Comparison of ENCODE assay signal across 7 cellular contexts in the genomic region with DNA sequence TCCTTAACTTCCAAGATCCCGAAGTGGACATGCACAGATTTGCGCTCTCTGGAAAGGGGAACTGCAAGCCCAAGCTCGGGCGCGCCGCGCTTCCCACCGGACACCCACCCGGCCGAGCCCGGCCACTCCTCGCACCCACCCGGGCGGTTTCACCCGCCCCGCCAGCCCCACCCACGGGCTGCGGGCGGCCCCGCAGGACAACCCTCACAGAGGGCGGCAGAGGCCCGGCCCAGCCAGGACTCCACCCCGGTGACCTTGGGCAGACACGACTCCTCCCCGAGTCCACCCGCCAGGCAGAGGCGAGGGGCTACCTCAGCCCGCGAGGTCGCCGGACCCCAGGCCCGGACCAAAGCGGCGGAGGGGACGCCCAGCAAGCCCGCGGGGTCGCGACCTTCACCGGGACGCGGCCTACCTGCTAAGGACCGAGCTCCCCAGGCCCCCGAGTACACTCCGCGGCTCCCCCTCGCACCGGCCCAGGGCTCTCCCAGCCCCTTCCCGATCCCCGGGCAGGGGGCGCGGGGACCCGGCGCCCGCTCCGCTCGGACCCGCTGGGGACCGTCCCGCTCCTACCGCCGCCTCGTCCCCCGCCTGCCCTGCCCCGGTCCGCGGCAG.
DNase-seq lines count a peak whose midpoint lies in the region; ATAC-seq and TF ChIP-seq lines count a peak whose summit lies in the region.
"Not testable (repeated sequence)": the region's sequence is repeated elsewhere in the genome, so short reads cannot be mapped to it uniquely, and the experiment has no call there.

No MANE protein-coding gene starts in this region.

- POLR2A ChIA-PET in activated CD4-positive, alpha-beta T cell treated with anti-CD3 and anti-CD28 coated beads for 36 hours (lab: Charles Lee) = not testable (repeated sequence)

- H3K9ac ChIP-seq in iPS-20b (ENCODE audit: low read depth, low read length) = not testable (repeated sequence)

- ATAC-seq in GM18870 (IDR thresholded peaks at IDR 0.05; ENCODE audit: unreplicated experiment) = peak; percentile 33
- ATAC-seq in HG02571 (IDR thresholded peaks at IDR 0.05; ENCODE audit: unreplicated experiment) = peak; percentile 42
- peak; percentile 24 for ATAC-seq in HG03565 (IDR thresholded peaks at IDR 0.05; ENCODE audit: unreplicated experiment)
- peak; percentile 31 for ATAC-seq in activated CD4-positive, alpha-beta T cell treated with anti-CD3 and anti-CD28 coated beads for 36 hours

- not testable (repeated sequence) for TF ChIP-seq EP300 in ovary (IDR thresholded peaks at IDR 0.05)

- peak overlapping the region; percentile 76 for H3K4me3 ChIP-seq in coronary artery
- H3K4me3 ChIP-seq in iPS-20b (ENCODE audit: low read length) = peak overlapping the region; percentile 43; the same call in 1 of the 2 replicates
- H3K4me3 ChIP-seq in ovary = peak overlapping the region; percentile 73

- CTCF ChIA-PET in activated CD4-positive, alpha-beta T cell treated with anti-CD3 and anti-CD28 coated beads for 36 hours (lab: Charles Lee) = not testable (repeated sequence)

- H3K27me3 Mint-ChIP-seq in activated CD4-positive, alpha-beta T cell treated with anti-CD3 and anti-CD28 coated beads for 36 hours = not testable (repeated sequence)

- not testable (repeated sequence) for H3K9me3 ChIP-seq in iPS-20b (ENCODE audit: insufficient read depth, low read depth, low read length); ovary

- H3K4me1 ChIP-seq in iPS-20b (ENCODE audit: insufficient read depth, low read length); ovary (ENCODE audit: insufficient read depth): not testable (repeated sequence)

- not testable (repeated sequence) for H3K36me3 ChIP-seq in iPS-20b (ENCODE audit: insufficient read depth, low read depth, low read length); ovary

- H3K27ac Mint-ChIP-seq in activated CD4-positive, alpha-beta T cell treated with anti-CD3 and anti-CD28 coated beads for 36 hours = not testable (repeated sequence)

- H3K4me3 Mint-ChIP-seq in activated CD4-positive, alpha-beta T cell treated with anti-CD3 and anti-CD28 coated beads for 36 hours = peak overlapping the region; percentile 73

- WGBS in ovary, 3 donors = 0 to 1% methylated on average over 12 to 27 of the region's 67 CpGs; no CpG with 5 or more reads in 1 of the 3 donors

- not testable (repeated sequence) for TF ChIP-seq CTCF in coronary artery (IDR thresholded peaks at IDR 0.05); ovary (IDR thresholded peaks at IDR 0.05)

- H3K27me3 ChIP-seq in iPS-20b (ENCODE audit: insufficient read depth, low read length); ovary: not testable (repeated sequence)

- not testable (repeated sequence) for H3K9me3 Mint-ChIP-seq in activated CD4-positive, alpha-beta T cell treated with anti-CD3 and anti-CD28 coated beads for 36 hours (ENCODE audit: low read depth)

- not testable (repeated sequence) for H3K4me1 Mint-ChIP-seq in activated CD4-positive, alpha-beta T cell treated with anti-CD3 and anti-CD28 coated beads for 36 hours

- not testable (repeated sequence) for H3K36me3 Mint-ChIP-seq in activated CD4-positive, alpha-beta T cell treated with anti-CD3 and anti-CD28 coated beads for 36 hours (ENCODE audit: low read depth)

- not testable (repeated sequence) for DNase-seq in activated CD4-positive, alpha-beta T cell treated with anti-CD3 and anti-CD28 coated beads for 36 hours; coronary artery (ENCODE audit: low spot score)
- peak in 3 of 5 donors; percentile 28 to 47 (median 46) for DNase-seq in ovary

- H3K27ac ChIP-seq in coronary artery (peak overlapping the region; percentile 72 to 88), ovary (peak overlapping the region; percentile 81 to 82)
- H3K27ac ChIP-seq in iPS-20b (ENCODE audit: low read length) = not testable (repeated sequence)

- TF ChIP-seq POLR2A in ovary (IDR thresholded peaks at IDR 0.05) = not testable (repeated sequence)

- intact Hi-C loops in activated CD4-positive, alpha-beta T cell treated with anti-CD3 and anti-CD28 coated beads for 36 hours (cut with DNase I, micrococcal nuclease) = loop anchor here in 1 of 2 experiments (2.0 to 5.0 kb wide), 2 partner anchors 72 to 330 kb away; partner anchors contain the start of genes BDH1 and DLG1
- intact Hi-C loops in ovary (cut with DNase I) = not testable (repeated sequence)
